ENCODE assay signal across 8 cellular contexts in genomic region chr15:37880009-37880834, GRCh38. TPM values are rescaled to one million over a fixed set of nuclear protein-coding genes. Genes with fewer than 3 reads are reported as not detected.
DNase-seq lines count a peak whose midpoint lies in the region; ATAC-seq, FAIRE-seq and TF ChIP-seq lines count a peak whose summit lies in the region.

No MANE protein-coding gene starts in this region.

- no peaks in the 10 kb centered on the region for H3K4me1 ChIP-seq in prostate gland (replicated peaks)

- TF ChIP-seq CTCF in fibroblast of mammary gland (conservative IDR thresholded peaks at IDR 0.05; ENCODE audit: control insufficient read depth, insufficient read depth, low read depth, low read length) (peak; percentile 87), prostate gland (IDR thresholded peaks at IDR 0.05) (peak in 3 of 4 experiments; percentile 54 to 62 (median 59))

- FAIRE-seq in G401.6 (lab: Jason Lieb, UNC), result peak; percentile 92

- TF ChIP-seq POLR2A in prostate gland (IDR thresholded peaks at IDR 0.05) (no peak), GM18505 (IDR thresholded peaks at IDR 0.05; ENCODE audit: borderline replicate concordance, extremely low read depth, insufficient read depth, insufficient read length) (no peak)

- no peaks in the 10 kb centered on the region for H3K27me3 ChIP-seq in prostate gland (replicated peaks; ENCODE audit: insufficient read depth)

- no peaks in the 10 kb centered on the region for H3K36me3 ChIP-seq in prostate gland

- DNase-seq in HT1080 (ENCODE audit: low read depth) (peak; percentile 46), RKO (ENCODE audit: low spot score) (peak; percentile 56), fibroblast of mammary gland (ENCODE audit: low read depth) (peak; percentile 68), prostate gland (ENCODE audit: low spot score) (no peak), NCI-H187 (lab: John Stamatoyannopoulos, UW) (no peak)
- DNase-seq in stimulated activated CD4-positive, alpha-beta T cell treated with anti-CD3 and anti-CD28 coated beads, Interleukin-4, amount 100 ng/mL, for 24 hours, result no peak

- ATAC-seq in GM18505 (IDR thresholded peaks at IDR 0.05; ENCODE audit: unreplicated experiment), result no peak

- no peaks in the 10 kb centered on the region for H3K9me3 ChIP-seq in prostate gland

- H3K4me3 ChIP-seq in fibroblast of mammary gland (ENCODE audit: control insufficient read depth, low read depth, low read length), result no peak overlapping the region
- H3K4me3 ChIP-seq in prostate gland, result no peak overlapping the region

- 30% methylated on average over 12 of the region's 12 CpGs for WGBS in prostate gland

- intact Hi-C loops in prostate gland (cut with DNase I), result loop anchor here (10.0 kb wide), 1 partner anchor 735 kb away; no protein-coding TSS in a partner anchor

- H3K27ac ChIP-seq in prostate gland, result no peak overlapping the region

RNA-seq across cellular contexts. Expression of gene TMCO5A, which starts 54.2 kb away (rescaled TPM):
- not detected in 2 replicates for total RNA-seq in HT1080 (2014; rRNA removed; shearing (Covaris generic))
- not detected in 2 replicates for polyA plus RNA-seq in HT1080 (2015; cell fraction: cytosol; rRNA removed)
- not detected in 2 replicates for polyA plus RNA-seq in HT1080 (2015; cell fraction: nucleus; rRNA removed)
- 1 to 10 TPM in 1 of 2 donors, not detected in 1; 2.8 TPM for total RNA-seq in prostate gland

Comparison
In these comparisons a context has a peak if more than half of its experiments do, and no peak if none do; other contexts are left out.
1. DNase-seq: peak in HT1080 (single experiment), RKO (single experiment) and fibroblast of mammary gland (single experiment); none in prostate gland (single experiment), NCI-H187 (0 of 2) and stimulated activated CD4-positive, alpha-beta T cell treated with anti-CD3 and anti-CD28 coated beads, Interleukin-4, amount 100 ng/mL, for 24 hours (single experiment).